In genomic region chr2:177029075-177029474, GRCh38 we compare ENCODE assay signal across 28 cellular contexts.
"Had no signal": no experiment of that assay in that cellular context is flagged by ENCODE, and none has a peak within 500 bp of the region (broad histone marks: within the 10 kb centered on the region; RNA-seq: fewer than 3 reads in every experiment).

No MANE protein-coding gene starts in this region.

- H3K27ac Mint-ChIP-seq: activated CD4-positive, alpha-beta memory T cell treated with anti-CD3 and anti-CD28 coated beads, Interleukin-2, amount 10 ng/mL, durations not matched to agents 7 days and 5 days; activated CD4-positive, alpha-beta T cell treated with anti-CD3 and anti-CD28 coated beads, Interleukin-2, amount 10 ng/mL, durations not matched to agents 7 days and 5 days; activated naive CD4-positive, alpha-beta T cell treated with anti-CD3 and anti-CD28 coated beads, Interleukin-2, amount 10 ng/mL, durations not matched to agents 7 days and 5 days; activated naive CD4-positive, alpha-beta T cell treated with anti-CD3 and anti-CD28 coated beads, Interleukin-2, amount 50 U/mL, for 72 hours; activated naive CD8-positive, alpha-beta T cell treated with anti-CD3 and anti-CD28 coated beads, Interleukin-2, amount 10 ng/mL, durations not matched to agents 7 days and 5 days; activated T-cell treated with anti-CD3 and anti-CD28 coated beads, Interleukin-2, amount 50 U/mL, for 24 hours; activated T-cell treated with anti-CD3 and anti-CD28 coated beads, Interleukin-2, amount 50 U/mL, for 72 hours; WTC11 had no signal

- H3K9me3 ChIP-seq: esophagus squamous epithelium, gastroesophageal sphincter, heart right ventricle had no signal

- H3K27ac ChIP-seq: epithelial cell of prostate, esophagus squamous epithelium, gastroesophageal sphincter, heart right ventricle had no signal

- H3K4me3 Mint-ChIP-seq: activated CD4-positive, alpha-beta memory T cell treated with anti-CD3 and anti-CD28 coated beads, Interleukin-2, amount 10 ng/mL, durations not matched to agents 7 days and 5 days; activated CD4-positive, alpha-beta T cell treated with anti-CD3 and anti-CD28 coated beads, Interleukin-2, amount 10 ng/mL, durations not matched to agents 7 days and 5 days; activated naive CD4-positive, alpha-beta T cell treated with anti-CD3 and anti-CD28 coated beads, Interleukin-2, amount 10 ng/mL, durations not matched to agents 7 days and 5 days; activated naive CD8-positive, alpha-beta T cell treated with anti-CD3 and anti-CD28 coated beads, Interleukin-2, amount 10 ng/mL, durations not matched to agents 7 days and 5 days; activated T-cell treated with anti-CD3 and anti-CD28 coated beads, Interleukin-2, amount 50 U/mL, for 24 hours; activated T-cell treated with anti-CD3 and anti-CD28 coated beads, Interleukin-2, amount 50 U/mL, for 72 hours; WTC11 had no signal

- H3K4me1 ChIP-seq: esophagus squamous epithelium, gastroesophageal sphincter, heart right ventricle had no signal

- H3K36me3 ChIP-seq: esophagus squamous epithelium, gastroesophageal sphincter, heart right ventricle had no signal

- FAIRE-seq: astrocyte, colon, endometrium, endothelial cell of umbilical vein had no signal

- H3K27me3 ChIP-seq: esophagus squamous epithelium, gastroesophageal sphincter had no signal

- H3K4me3 ChIP-seq: esophagus squamous epithelium, gastroesophageal sphincter, heart right ventricle had no signal

- H3K9me3 Mint-ChIP-seq: activated CD4-positive, alpha-beta memory T cell treated with anti-CD3 and anti-CD28 coated beads, Interleukin-2, amount 10 ng/mL, durations not matched to agents 7 days and 5 days; activated CD4-positive, alpha-beta T cell treated with anti-CD3 and anti-CD28 coated beads, Interleukin-2, amount 10 ng/mL, durations not matched to agents 7 days and 5 days; activated naive CD4-positive, alpha-beta T cell treated with anti-CD3 and anti-CD28 coated beads, Interleukin-2, amount 10 ng/mL, durations not matched to agents 7 days and 5 days; activated naive CD8-positive, alpha-beta T cell treated with anti-CD3 and anti-CD28 coated beads, Interleukin-2, amount 10 ng/mL, durations not matched to agents 7 days and 5 days; activated T-cell treated with anti-CD3 and anti-CD28 coated beads, Interleukin-2, amount 50 U/mL, for 24 hours; activated T-cell treated with anti-CD3 and anti-CD28 coated beads, Interleukin-2, amount 50 U/mL, for 72 hours; WTC11 had no signal

- H3K36me3 Mint-ChIP-seq: activated naive CD4-positive, alpha-beta T cell treated with anti-CD3 and anti-CD28 coated beads, Interleukin-2, amount 10 ng/mL, durations not matched to agents 7 days and 5 days; activated naive CD4-positive, alpha-beta T cell treated with anti-CD3 and anti-CD28 coated beads, Interleukin-2, amount 50 U/mL, for 72 hours; activated naive CD8-positive, alpha-beta T cell treated with anti-CD3 and anti-CD28 coated beads, Interleukin-2, amount 10 ng/mL, durations not matched to agents 7 days and 5 days; WTC11 had no signal

- DNase-seq: activated CD4-positive, alpha-beta memory T cell treated with anti-CD3 and anti-CD28 coated beads, Interleukin-2, amount 10 ng/mL, durations not matched to agents 7 days and 5 days; activated CD4-positive, alpha-beta T cell treated with anti-CD3 and anti-CD28 coated beads for 1 hour; activated CD4-positive, alpha-beta T cell treated with anti-CD3 and anti-CD28 coated beads for 4 hours; activated CD4-positive, alpha-beta T cell treated with anti-CD3 and anti-CD28 coated beads, Interleukin-2, amount 10 ng/mL, durations not matched to agents 7 days and 5 days; activated CD4-positive, alpha-beta T cell treated with anti-CD3 and anti-CD28 coated beads, Interleukin-2, amount 50 U/mL, for 4 hours; activated CD8-positive, alpha-beta memory T cell treated with anti-CD3 and anti-CD28 coated beads, Interleukin-2, amount 50 U/mL, for 48 hours; activated gamma-delta T cell; activated naive CD4-positive, alpha-beta T cell; activated naive CD4-positive, alpha-beta T cell treated with anti-CD3 and anti-CD28 coated beads, Interleukin-2, amount 10 ng/mL, durations not matched to agents 7 days and 5 days; activated naive CD8-positive, alpha-beta T cell treated with anti-CD3 and anti-CD28 coated beads, Interleukin-2, amount 10 ng/mL, durations not matched to agents 7 days and 5 days; activated T-cell treated with anti-CD3 and anti-CD28 coated beads for 4 hours; activated T-cell treated with anti-CD3 and anti-CD28 coated beads, Interleukin-2, amount 50 U/mL, for 24 hours; activated T-cell treated with anti-CD3 and anti-CD28 coated beads, Interleukin-2, amount 50 U/mL, for 72 hours; caudate nucleus; cortex of kidney; effector CD8-positive, alpha-beta T cell; esophagus squamous epithelium; foreskin melanocyte; heart right ventricle; T-helper 2 cell had no signal

- H3K4me1 Mint-ChIP-seq: activated CD4-positive, alpha-beta memory T cell treated with anti-CD3 and anti-CD28 coated beads, Interleukin-2, amount 10 ng/mL, durations not matched to agents 7 days and 5 days; activated CD4-positive, alpha-beta T cell treated with anti-CD3 and anti-CD28 coated beads, Interleukin-2, amount 10 ng/mL, durations not matched to agents 7 days and 5 days; activated naive CD4-positive, alpha-beta T cell treated with anti-CD3 and anti-CD28 coated beads, Interleukin-2, amount 10 ng/mL, durations not matched to agents 7 days and 5 days; activated naive CD8-positive, alpha-beta T cell treated with anti-CD3 and anti-CD28 coated beads, Interleukin-2, amount 10 ng/mL, durations not matched to agents 7 days and 5 days had no signal

- ATAC-seq: activated naive CD4-positive, alpha-beta T cell treated with anti-CD3 and anti-CD28 coated beads, Interleukin-2, amount 50 U/mL, for 72 hours; activated T-cell treated with anti-CD3 and anti-CD28 coated beads, Interleukin-2, amount 50 U/mL, for 72 hours; gastroesophageal sphincter; heart right ventricle had no signal
